Comparison of ENCODE assay signal across 8 cellular contexts in genomic region chr10:72048450-72049124, GRCh38. TPM values are rescaled to one million over a fixed set of nuclear protein-coding genes. Genes with fewer than 3 reads are reported as not detected.
DNase-seq lines count a peak whose midpoint lies in the region; ATAC-seq, FAIRE-seq and TF ChIP-seq lines count a peak whose summit lies in the region.

No MANE protein-coding gene starts in this region.

- intact Hi-C loops in pancreas (cut with DNase I): loop anchor here in 1 of 3 donors (10.0 kb wide), 1 partner anchor 94 kb away; no protein-coding TSS in a partner anchor

- H3K4me2 ChIP-seq in GM23338: no peak overlapping the region

- H3K27me3 ChIP-seq in CD8-positive, alpha-beta memory T cell (ENCODE audit: insufficient read depth, low read length, poor library complexity, severe bottlenecking): no peaks in the 10 kb centered on the region
- no peaks in the 10 kb centered on the region for H3K27me3 ChIP-seq in GM23338 (ENCODE audit: insufficient read depth)
- no peaks in the 10 kb centered on the region for H3K27me3 ChIP-seq in pancreas
- H3K27me3 ChIP-seq in tibial nerve: no peaks in the 10 kb centered on the region

- DNase-seq in CD8-positive, alpha-beta memory T cell: peak; percentile 73 to 90 (median 82)
- DNase-seq in GM23338 (ENCODE audit: low spot score) (peak; percentile 97), NCI-H1417 (lab: John Stamatoyannopoulos, UW) (peak; percentile 75 to 92 (median 84)), SKM-1 (lab: John Stamatoyannopoulos, UW; ENCODE audit: unreplicated experiment) (peak; percentile 85), glomerular endothelial cell (ENCODE audit: extremely low read depth, low read depth, low spot score) (peak; percentile 90), pancreas (peak; percentile 85 to 97 (median 93)), tibial nerve (ENCODE audit: low spot score in 2 of 2) (peak; percentile 87 to 98)
- peak; percentile 91 for DNase-seq in activated naive CD4-positive, alpha-beta T cell treated with anti-CD3 and anti-CD28 coated beads, Interleukin-2, amount 50 U/mL, for 16 hours

- 23 to 26% methylated on average over 12 of the region's 12 CpGs for WGBS in pancreas, 2 donors
- 23 to 25% methylated on average over 12 of the region's 12 CpGs for WGBS in tibial nerve, 2 donors

- TF ChIP-seq CTCF in GM23338 (conservative IDR thresholded peaks at IDR 0.05; ENCODE audit: low read depth in 2 of 2) (peak; percentile 100), pancreas (IDR thresholded peaks at IDR 0.05) (peak; percentile 96 to 100 (median 98)), tibial nerve (IDR thresholded peaks at IDR 0.05) (peak; percentile 95 to 100 (median 99))

- no peaks in the 10 kb centered on the region for H3K9me2 ChIP-seq in GM23338 (ENCODE audit: insufficient read depth)

- no peaks in the 10 kb centered on the region for H3K4me1 ChIP-seq in CD8-positive, alpha-beta memory T cell (ENCODE audit: insufficient read depth, low read length)
- H3K4me1 ChIP-seq in GM23338 (ENCODE audit: insufficient read depth) (no peaks in the 10 kb centered on the region), pancreas (no peaks in the 10 kb centered on the region), tibial nerve (peaks cover 0 to 11% (median 0%) of the 10 kb centered on the region in 4 donors)

- ATAC-seq in GM23338 (peak; percentile 73), pancreas (peak; percentile 89 to 98 (median 94))

- H3K27me3 Mint-ChIP-seq in CD8-positive, alpha-beta memory T cell: peaks cover 0 to 2% of the 10 kb centered on the region in 2 donors
- H3K27me3 Mint-ChIP-seq in GM23338 (ENCODE audit: insufficient read depth, low read depth, poor library complexity): peaks cover 11% of the 10 kb centered on the region

- peak; percentile 86 for FAIRE-seq in pancreas (lab: Jason Lieb, UNC)

- peak in 1 of 2 donors; percentile 85 for TF ChIP-seq EP300 in tibial nerve (IDR thresholded peaks at IDR 0.05)

- CTCF ChIA-PET in CD8-positive, alpha-beta memory T cell (lab: Charles Lee): interaction anchor here (0.5 to 3.6 kb wide), 45 partner anchors 10 to 299 kb away, joined by 3 to 37 read pairs (median 4); partner anchors contain the start of genes ANAPC16 and ASCC1

- no peaks in the 10 kb centered on the region for H3K36me3 Mint-ChIP-seq in CD8-positive, alpha-beta memory T cell
- H3K36me3 Mint-ChIP-seq in GM23338 (ENCODE audit: low read depth): no peaks in the 10 kb centered on the region

- H3K27ac ChIP-seq in CD8-positive, alpha-beta memory T cell (ENCODE audit: low read depth, low read length): no peak overlapping the region
- H3K27ac ChIP-seq in GM23338 (ENCODE audit: low read depth) (no peak overlapping the region), pancreas (no peak overlapping the region), tibial nerve (peak overlapping the region in 2 of 4 donors; percentile 16 to 50)

- peak in 1 of 2 donors; percentile 11 for TF ChIP-seq POLR2A in tibial nerve (IDR thresholded peaks at IDR 0.05)

- no peak overlapping the region for H3K4me3 Mint-ChIP-seq in CD8-positive, alpha-beta memory T cell
- no peak overlapping the region for H3K4me3 Mint-ChIP-seq in GM23338

- peaks cover 0 to 3% (median 0%) of the 10 kb centered on the region in 5 donors for H3K9me3 Mint-ChIP-seq in CD8-positive, alpha-beta memory T cell
- peaks cover 4% of the 10 kb centered on the region; the same call in 1 of the 3 replicates for H3K9me3 Mint-ChIP-seq in GM23338

- H3K36me3 ChIP-seq in CD8-positive, alpha-beta memory T cell (ENCODE audit: insufficient read depth, low read length): no peaks in the 10 kb centered on the region
- H3K36me3 ChIP-seq in GM23338 (ENCODE audit: insufficient read depth): no peaks in the 10 kb centered on the region
- H3K36me3 ChIP-seq in pancreas: no peaks in the 10 kb centered on the region
- no peaks in the 10 kb centered on the region for H3K36me3 ChIP-seq in tibial nerve

- H2AFZ ChIP-seq in GM23338: peak overlapping the region; percentile 3; the same call in 1 of the 2 replicates

- no peaks in the 10 kb centered on the region for H4K20me1 ChIP-seq in GM23338 (replicated peaks; ENCODE audit: insufficient read depth)

- H3K27ac Mint-ChIP-seq in CD8-positive, alpha-beta memory T cell: peak overlapping the region in 4 of 8 donors; percentile 44 to 84 (median 70)
- H3K27ac Mint-ChIP-seq in GM23338: no peak overlapping the region

- no peaks in the 10 kb centered on the region for H3K79me2 ChIP-seq in GM23338 (replicated peaks; ENCODE audit: insufficient read depth)

- H3K4me3 ChIP-seq in CD8-positive, alpha-beta memory T cell (ENCODE audit: low read length): no peak overlapping the region
- H3K4me3 ChIP-seq in GM23338 (no peak overlapping the region), pancreas (no peak overlapping the region), tibial nerve (no peak overlapping the region)

- H3K9me3 ChIP-seq in CD8-positive, alpha-beta memory T cell (ENCODE audit: low read length): no peaks in the 10 kb centered on the region
- H3K9me3 ChIP-seq in pancreas (no peaks in the 10 kb centered on the region), tibial nerve (peaks cover 0 to 6% (median 0%) of the 10 kb centered on the region in 4 donors)

- no peaks in the 10 kb centered on the region for H3F3A ChIP-seq in GM23338 (replicated peaks; ENCODE audit: low read depth)

- peaks cover 6 to 8% (median 7%) of the 10 kb centered on the region in 3 donors for H3K4me1 Mint-ChIP-seq in CD8-positive, alpha-beta memory T cell
- H3K4me1 Mint-ChIP-seq in GM23338: peaks cover 6% of the 10 kb centered on the region

- POLR2A ChIA-PET in CD8-positive, alpha-beta memory T cell (lab: Charles Lee): interaction anchor here (1.0 to 1.3 kb wide), 4 partner anchors 10 to 289 kb away, joined by 3 to 6 read pairs (median 4); partner anchors contain the start of gene ASCC1

TF ChIP-seq in GM23338, 12 proteins besides CTCF, POLR2A, EP300 and RAD21 (continues in another document):
- TF ChIP-seq CREB1 (CRISPR knock-in tag; IDR thresholded peaks at IDR 0.05; ENCODE audit: low read depth) (peak; percentile 76), ZNF462 (CRISPR knock-in tag; IDR thresholded peaks at IDR 0.05) (no peak; the same call in 1 of the 2 replicates)

RNA-seq across cellular contexts. Expression of gene SPOCK2, which starts 39.8 kb away (rescaled TPM):
- total RNA-seq in CD8-positive, alpha-beta memory T cell: 10 to 100 TPM; 63.0 to 69.2 TPM
- 202 TPM for polyA plus RNA-seq in CD8-positive, alpha-beta memory T cell
- 2.6 and 3.6 TPM in 2 replicates for total RNA-seq in GM23338 (2014; rRNA removed; shearing (Covaris generic))
- polyA plus RNA-seq in GM23338 (2016; fragmentation: Nextera tagmentation; extraction: Ambion mirVana) (1.2 and 1.3 TPM in 2 replicates), pancreas (1 to 10 TPM; 1.8 to 2.0 TPM)
- total RNA-seq in glomerular endothelial cell (0.41 and 3.9 TPM in 2 replicates), pancreas (1 to 10 TPM in 4 of 6 donors, under 1 TPM in 2; 0.59 to 2.1 (median 1.2) TPM), tibial nerve (1 to 10 TPM; 2.1 to 9.9 (median 5.0) TPM)

Comparison
In these comparisons a context has a peak if more than half of its experiments do, and no peak if none do; other contexts are left out.
1. RNA of gene SPOCK2, which starts 39.8 kb away (total RNA-seq): 63.0 to 69.2 TPM in CD8-positive, alpha-beta memory T cell; 2.1 to 9.9 TPM in tibial nerve, 2.6 to 3.6 TPM in GM23338, 0.59 to 2.1 TPM in pancreas and 0.41 to 3.9 TPM in glomerular endothelial cell; every median in the first group is over 4 times any median in the second.
2. Peak in every context shown above with its lines, with median percentiles within 50 percentile points of each other: DNase-seq and CTCF ChIP-seq.